ENCODE assay signal across 1 cellular context in genomic region chr4:68342139-68342538, GRCh38.
TF ChIP-seq lines count a peak whose summit lies in the region.

No MANE protein-coding gene starts in this region.

TF ChIP-seq in IMR-90, 13 proteins besides CTCF, POLR2A, EP300 and RAD21 (continued from another document):
- TF ChIP-seq ELK1 (IDR thresholded peaks at IDR 0.05; ENCODE audit: borderline replicate concordance, low read depth, low read length) = no peak
